In genomic region chr12:132710422-132711168, GRCh38 we compare ENCODE assay signal across 8 cellular contexts. TPM values are rescaled to one million over a fixed set of nuclear protein-coding genes. Genes with fewer than 3 reads are reported as not detected.
DNase-seq lines count a peak whose midpoint lies in the region; ATAC-seq and TF ChIP-seq lines count a peak whose summit lies in the region.

Gene PGAM5 (plus strand): TSS chr12:132710842. CDS start chr12:132710877, 35 bp downstream.

- no peaks in the 10 kb centered on the region for H3K27me3 Mint-ChIP-seq in activated T-cell treated with anti-CD3 and anti-CD28 coated beads, Interleukin-2, amount 50 U/mL, for 72 hours (ENCODE audit: low read depth)
- H3K27me3 Mint-ChIP-seq in naive thymus-derived CD4-positive, alpha-beta T cell = no peaks in the 10 kb centered on the region
- H3K27me3 Mint-ChIP-seq in stimulated activated memory B cell treated with anti-CD40 and anti-IgM and Interleukin-4, amounts not matched to agents 10 μg/mL and 1 μg/mL and 100 μg/mL, for 72 hours = no peaks in the 10 kb centered on the region

- peaks cover 8% of the 10 kb centered on the region; the same call in 1 of the 2 replicates for H3F3A ChIP-seq in DOHH2 (ENCODE audit: control insufficient read depth, insufficient read depth)

- H3K27ac Mint-ChIP-seq in activated T-cell treated with anti-CD3 and anti-CD28 coated beads, Interleukin-2, amount 50 U/mL, for 72 hours = peak within 1 kb of the TSS; percentile 97
- H3K27ac Mint-ChIP-seq in naive thymus-derived CD4-positive, alpha-beta T cell = peak within 1 kb of the TSS; percentile 87 to 96 (median 92)
- H3K27ac Mint-ChIP-seq in stimulated activated memory B cell treated with anti-CD40 and anti-IgM and Interleukin-4, amounts not matched to agents 10 μg/mL and 1 μg/mL and 100 μg/mL, for 72 hours = peak within 1 kb of the TSS; percentile 94

- H3K9ac ChIP-seq in KMS-11 = peak within 1 kb of the TSS; percentile 53; the same call in 1 of the 2 replicates

- H3K36me3 ChIP-seq in DOHH2 (ENCODE audit: control insufficient read depth, low read length) (peaks cover 51% of the 10 kb centered on the region), KMS-11 (ENCODE audit: insufficient read depth) (no peaks in the 10 kb centered on the region)
- H3K36me3 ChIP-seq in naive thymus-derived CD4-positive, alpha-beta T cell (ENCODE audit: control insufficient read depth in 2 of 3, insufficient read depth in 3 of 3, low read length in 3 of 3) = peaks cover 0 to 15% (median 0%) of the 10 kb centered on the region in 3 experiments

- peak within 1 kb of the TSS; percentile 70 for H3K4me2 ChIP-seq in DOHH2 (ENCODE audit: low read length)
- H3K4me2 ChIP-seq in KMS-11 = peak within 1 kb of the TSS; percentile 42

- H3K27ac ChIP-seq in DOHH2 (ENCODE audit: low read depth, low read length) (peak within 1 kb of the TSS; percentile 77), KMS-11 (peak within 1 kb of the TSS; percentile 57)
- H3K27ac ChIP-seq in naive thymus-derived CD4-positive, alpha-beta T cell (ENCODE audit: low read depth, low read length) = peak within 1 kb of the TSS; percentile 92

- POLR2A ChIA-PET in naive thymus-derived CD4-positive, alpha-beta T cell (lab: Charles Lee) = interaction anchor here (0.6 to 1.5 kb wide), 7 partner anchors 9 to 124 kb away, joined by 3 to 4 read pairs (median 3); no protein-coding TSS in a partner anchor

- H2AFZ ChIP-seq in KMS-11 (ENCODE audit: low read depth) = peak within 1 kb of the TSS; percentile 61

- peaks cover 30% of the 10 kb centered on the region for H3K4me1 Mint-ChIP-seq in activated T-cell treated with anti-CD3 and anti-CD28 coated beads, Interleukin-2, amount 50 U/mL, for 72 hours (ENCODE audit: low read depth)
- H3K4me1 Mint-ChIP-seq in naive thymus-derived CD4-positive, alpha-beta T cell = peaks cover 0 to 36% (median 22%) of the 10 kb centered on the region in 7 donors
- H3K4me1 Mint-ChIP-seq in stimulated activated memory B cell treated with anti-CD40 and anti-IgM and Interleukin-4, amounts not matched to agents 10 μg/mL and 1 μg/mL and 100 μg/mL, for 72 hours = peaks cover 24% of the 10 kb centered on the region

- H3K9me3 Mint-ChIP-seq in activated T-cell treated with anti-CD3 and anti-CD28 coated beads, Interleukin-2, amount 50 U/mL, for 72 hours = peaks cover 0 to 5% of the 10 kb centered on the region in 2 donors
- peaks cover 3 to 37% (median 15%) of the 10 kb centered on the region in 11 donors for H3K9me3 Mint-ChIP-seq in naive thymus-derived CD4-positive, alpha-beta T cell
- peaks cover 4% of the 10 kb centered on the region for H3K9me3 Mint-ChIP-seq in stimulated activated memory B cell treated with anti-CD40 and anti-IgM and Interleukin-4, amounts not matched to agents 10 μg/mL and 1 μg/mL and 100 μg/mL, for 72 hours

- H3K4me3 Mint-ChIP-seq in activated T-cell treated with anti-CD3 and anti-CD28 coated beads, Interleukin-2, amount 50 U/mL, for 72 hours = peak within 1 kb of the TSS; percentile 93 to 98
- H3K4me3 Mint-ChIP-seq in naive thymus-derived CD4-positive, alpha-beta T cell = peak within 1 kb of the TSS; percentile 84 to 98 (median 88)
- peak within 1 kb of the TSS; percentile 89 for H3K4me3 Mint-ChIP-seq in stimulated activated memory B cell treated with anti-CD40 and anti-IgM and Interleukin-4, amounts not matched to agents 10 μg/mL and 1 μg/mL and 100 μg/mL, for 72 hours

- TF ChIP-seq CTCF in DOHH2 (IDR thresholded peaks at IDR 0.05; ENCODE audit: low read depth, low read length, poor library complexity, severe bottlenecking) = no peak
- TF ChIP-seq CTCF in KMS-11 (conservative IDR thresholded peaks at IDR 0.05; ENCODE audit: low read depth, low read length) = no peak

- peak; percentile 84 for ATAC-seq in GM21825 (IDR thresholded peaks at IDR 0.05; ENCODE audit: unreplicated experiment)
- peak; percentile 94 to 95 for ATAC-seq in activated T-cell treated with anti-CD3 and anti-CD28 coated beads, Interleukin-2, amount 50 U/mL, for 72 hours (replicated peaks in 1 of 2)
- ATAC-seq in naive thymus-derived CD4-positive, alpha-beta T cell = peak; percentile 98
- peak; percentile 97 for ATAC-seq in stimulated activated memory B cell treated with anti-CD40 and anti-IgM and Interleukin-4, amounts not matched to agents 10 μg/mL and 1 μg/mL and 100 μg/mL, for 72 hours

- H3K9me2 ChIP-seq in DOHH2 (replicated peaks; ENCODE audit: control insufficient read depth, low read length) = no peaks in the 10 kb centered on the region

- DNase-seq in RKO (ENCODE audit: low spot score) (peak; percentile 85), fibroblast of gingiva (ENCODE audit: low read depth) (peak; percentile 72)
- DNase-seq in activated T-cell treated with anti-CD3 and anti-CD28 coated beads, Interleukin-2, amount 50 U/mL, for 72 hours = peak; percentile 92 to 94
- peak; percentile 91 to 97 (median 95) for DNase-seq in naive thymus-derived CD4-positive, alpha-beta T cell

- no peaks in the 10 kb centered on the region for H3K27me3 ChIP-seq in DOHH2 (ENCODE audit: control insufficient read depth, low read length)
- no peaks in the 10 kb centered on the region for H3K27me3 ChIP-seq in KMS-11 (ENCODE audit: insufficient read depth, low read depth)
- no peaks in the 10 kb centered on the region for H3K27me3 ChIP-seq in naive thymus-derived CD4-positive, alpha-beta T cell (ENCODE audit: control insufficient read depth in 2 of 2, insufficient read depth in 2 of 2, low read length in 2 of 2)

- intact Hi-C loops in naive thymus-derived CD4-positive, alpha-beta T cell (cut with micrococcal nuclease) = loop anchor here (1.0 to 5.0 kb wide), 10 partner anchors 23 to 370 kb away; partner anchors contain the start of genes POLE (in 2 of the 2), PXMP2 (in 2 of the 2), ANKLE2 (in 1 of the 2) and CHFR (in 1 of the 2)

- CTCF ChIA-PET in naive thymus-derived CD4-positive, alpha-beta T cell (lab: Charles Lee) = no interaction called here

- H3K4me3 ChIP-seq in DOHH2 (ENCODE audit: low read length) (peak within 1 kb of the TSS; percentile 80), KMS-11 (IDR thresholded peaks at IDR 0.05; ENCODE audit: insufficient read depth, low read depth, low read length) (no peak within 1 kb of the TSS)
- H3K4me3 ChIP-seq in naive thymus-derived CD4-positive, alpha-beta T cell (ENCODE audit: low read length) = peak within 1 kb of the TSS; percentile 62

- H4K20me1 ChIP-seq in DOHH2 (ENCODE audit: control insufficient read depth, insufficient read depth, low read depth, low read length) (0 out of 2 replicates have a peak, but pooled peaks cover 7% of the 10 kb centered on the region), KMS-11 (ENCODE audit: insufficient read depth) (no peaks in the 10 kb centered on the region)

- peaks cover 12 to 13% of the 10 kb centered on the region in 2 donors for H3K36me3 Mint-ChIP-seq in activated T-cell treated with anti-CD3 and anti-CD28 coated beads, Interleukin-2, amount 50 U/mL, for 72 hours (ENCODE audit: insufficient read depth in 2 of 2)
- H3K36me3 Mint-ChIP-seq in naive thymus-derived CD4-positive, alpha-beta T cell = peaks cover 8 to 19% (median 12%) of the 10 kb centered on the region in 5 donors
- peaks cover 22% of the 10 kb centered on the region for H3K36me3 Mint-ChIP-seq in stimulated activated memory B cell treated with anti-CD40 and anti-IgM and Interleukin-4, amounts not matched to agents 10 μg/mL and 1 μg/mL and 100 μg/mL, for 72 hours

- peaks cover 82% of the 10 kb centered on the region for H3K79me2 ChIP-seq in DOHH2 (ENCODE audit: control insufficient read depth, low read length)
- H3K79me2 ChIP-seq in KMS-11 (ENCODE audit: insufficient read depth, low read depth) = peaks cover 37% of the 10 kb centered on the region

- no peaks in the 10 kb centered on the region for H3K9me3 ChIP-seq in DOHH2 (ENCODE audit: control insufficient read depth, insufficient read depth, low read length)
- H3K9me3 ChIP-seq in naive thymus-derived CD4-positive, alpha-beta T cell (ENCODE audit: control insufficient read depth in 2 of 3, low read length in 3 of 3) = peaks cover 0 to 24% (median 5%) of the 10 kb centered on the region in 3 experiments

- peaks cover 23% of the 10 kb centered on the region; the same call in 1 of the 2 replicates for H3K4me1 ChIP-seq in DOHH2 (ENCODE audit: control insufficient read depth, low read length)
- no peaks in the 10 kb centered on the region for H3K4me1 ChIP-seq in KMS-11 (ENCODE audit: low read depth, poor library complexity, severe bottlenecking)
- H3K4me1 ChIP-seq in naive thymus-derived CD4-positive, alpha-beta T cell (ENCODE audit: control insufficient read depth in 2 of 2, insufficient read depth in 2 of 2, low read length in 2 of 2) = peaks cover 6 to 11% of the 10 kb centered on the region in 2 donors

RNA-seq across cellular contexts. Expression of gene PGAM5, which starts in this region (rescaled TPM):
- total RNA-seq in activated T-cell treated with anti-CD3 and anti-CD28 coated beads, Interleukin-2, amount 50 U/mL, for 72 hours = 10 to 100 TPM; 47.8 to 55.7 TPM
- total RNA-seq in naive thymus-derived CD4-positive, alpha-beta T cell = 10 to 100 TPM; 19.3 to 51.7 (median 21.4) TPM
- 10 to 100 TPM; 15.3 to 26.6 TPM for polyA plus RNA-seq in naive thymus-derived CD4-positive, alpha-beta T cell
